In the genomic region with DNA sequence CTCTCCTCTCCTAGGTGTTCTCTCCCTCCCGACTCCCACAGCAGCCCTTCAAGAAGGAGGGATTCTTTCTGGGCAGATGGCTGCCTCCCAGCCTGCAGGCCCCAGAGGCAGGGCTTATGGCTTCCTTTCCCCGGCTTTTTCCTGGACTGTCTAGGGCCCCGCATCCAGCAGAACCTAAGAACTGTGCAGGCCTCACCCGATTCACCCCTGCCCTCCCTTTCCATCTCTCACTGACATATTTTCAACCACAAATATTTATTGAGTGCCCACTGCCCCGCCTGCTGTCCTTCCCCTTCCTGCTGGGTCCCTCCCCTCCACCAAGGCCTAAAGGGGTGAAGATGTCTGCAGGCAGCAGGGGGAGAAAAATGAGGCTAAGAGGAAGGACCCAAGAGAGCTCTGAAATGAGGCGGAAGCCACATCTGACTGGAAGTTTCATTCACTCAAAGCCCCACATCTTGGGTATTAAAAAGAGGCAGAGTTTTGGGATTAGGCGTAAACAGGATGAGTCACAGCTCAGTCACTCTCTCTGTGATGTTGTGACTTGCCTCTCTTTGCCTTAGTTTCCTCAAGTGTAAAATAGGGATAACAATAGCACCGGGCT, we compare ENCODE assay signal across 8 cellular contexts. TPM values are rescaled to one million over a fixed set of nuclear protein-coding genes. Genes with fewer than 3 reads are reported as not detected.
DNase-seq lines count a peak whose midpoint lies in the region; ATAC-seq and TF ChIP-seq lines count a peak whose summit lies in the region.

No MANE protein-coding gene starts in this region.

- H3K36me3 Mint-ChIP-seq in activated naive CD4-positive, alpha-beta T cell treated with anti-CD3 and anti-CD28 coated beads, Interleukin-2, amount 10 ng/mL, durations not matched to agents 7 days and 5 days = no peaks in the 10 kb centered on the region

- H3K9me3 Mint-ChIP-seq in activated naive CD4-positive, alpha-beta T cell treated with anti-CD3 and anti-CD28 coated beads, Interleukin-2, amount 10 ng/mL, durations not matched to agents 7 days and 5 days = no peaks in the 10 kb centered on the region

- peak; percentile 41 for ATAC-seq in left lung
- ATAC-seq in GM18909 (IDR thresholded peaks at IDR 0.05; ENCODE audit: poor library complexity, unreplicated experiment) = no peak

- H3K27ac ChIP-seq in left lung = peak overlapping the region; percentile 81 to 87

- H3K9me3 ChIP-seq in left lung = no peaks in the 10 kb centered on the region

- intact Hi-C loops in left lung (cut with DNase I) = no loop called here

- no peak for DNase-seq in activated naive CD4-positive, alpha-beta T cell treated with anti-CD3 and anti-CD28 coated beads, Interleukin-2, amount 10 ng/mL, durations not matched to agents 7 days and 5 days
- no peak for DNase-seq in activated naive CD4-positive, alpha-beta T cell treated with Interleukin-2 at 50 U/mL for 16 hours
- DNase-seq in NCI-H2171 treated with DMSO at 0.1 percent for 48 hours (lab: John Stamatoyannopoulos, UW) (peak; percentile 96), amniotic stem cell (lab: John Stamatoyannopoulos, UW) (peak; percentile 40), left lung (peak in 1 of 2 donors; percentile 69), DMS114 treated with DMSO at 0.1 percent for 48 hours (lab: John Stamatoyannopoulos, UW; ENCODE audit: unreplicated experiment) (no peak), NCI-H1092 (lab: John Stamatoyannopoulos, UW) (no peak)

- H3K27me3 Mint-ChIP-seq in activated naive CD4-positive, alpha-beta T cell treated with anti-CD3 and anti-CD28 coated beads, Interleukin-2, amount 10 ng/mL, durations not matched to agents 7 days and 5 days = peaks cover 35% of the 10 kb centered on the region

- no peak overlapping the region for H3K4me3 Mint-ChIP-seq in activated naive CD4-positive, alpha-beta T cell treated with anti-CD3 and anti-CD28 coated beads, Interleukin-2, amount 10 ng/mL, durations not matched to agents 7 days and 5 days

- CTCF ChIA-PET in activated naive CD4-positive, alpha-beta T cell treated with anti-CD3 and anti-CD28 coated beads, Interleukin-2, amount 10 ng/mL, durations not matched to agents 7 days and 5 days (lab: Charles Lee) = interaction anchor here (1.1 to 3.6 kb wide), 2 partner anchors 36 to 46 kb away, joined by 4 to 11 read pairs; no protein-coding TSS in a partner anchor

- H3K4me1 ChIP-seq in left lung = peaks cover 32 to 72% of the 10 kb centered on the region in 2 donors

- no peak for TF ChIP-seq CTCF in left lung (IDR thresholded peaks at IDR 0.05)

- peak overlapping the region; percentile 1 to 48 for H3K4me3 ChIP-seq in left lung

- H3K27me3 ChIP-seq in left lung = no peaks in the 10 kb centered on the region

- H3K27ac Mint-ChIP-seq in activated naive CD4-positive, alpha-beta T cell treated with anti-CD3 and anti-CD28 coated beads, Interleukin-2, amount 10 ng/mL, durations not matched to agents 7 days and 5 days = peak overlapping the region; percentile 81

- H3K36me3 ChIP-seq in left lung = no peaks in the 10 kb centered on the region

- H3K4me1 Mint-ChIP-seq in activated naive CD4-positive, alpha-beta T cell treated with anti-CD3 and anti-CD28 coated beads, Interleukin-2, amount 10 ng/mL, durations not matched to agents 7 days and 5 days = peaks cover 66% of the 10 kb centered on the region

RNA-seq across cellular contexts. Expression of a gene that starts 2.9 kb away (rescaled TPM):
- 100 to 1,000 TPM; 196 to 212 TPM for total RNA-seq in left lung

RNA-seq across cellular contexts. Expression of a gene that starts 11.5 kb away (rescaled TPM):
- 100 to 1,000 TPM; 149 to 153 TPM for total RNA-seq in left lung

RNA-seq across cellular contexts. Expression of a gene that starts 30.6 kb away (rescaled TPM):
- 100 to 1,000 TPM; 155 to 211 TPM for total RNA-seq in left lung

Comparison
In these comparisons a context has a peak if more than half of its experiments do, and no peak if none do; other contexts are left out.
1. DNase-seq: peak in NCI-H2171 treated with DMSO at 0.1 percent for 48 hours (single experiment) and amniotic stem cell (single experiment); none in activated naive CD4-positive, alpha-beta T cell treated with anti-CD3 and anti-CD28 coated beads, Interleukin-2, amount 10 ng/mL, durations not matched to agents 7 days and 5 days (single experiment), activated naive CD4-positive, alpha-beta T cell treated with Interleukin-2 at 50 U/mL for 16 hours (single experiment), DMS114 treated with DMSO at 0.1 percent for 48 hours (single experiment) and NCI-H1092 (single experiment).